8 cellular contexts compared by ENCODE assay signal in the genomic region with DNA sequence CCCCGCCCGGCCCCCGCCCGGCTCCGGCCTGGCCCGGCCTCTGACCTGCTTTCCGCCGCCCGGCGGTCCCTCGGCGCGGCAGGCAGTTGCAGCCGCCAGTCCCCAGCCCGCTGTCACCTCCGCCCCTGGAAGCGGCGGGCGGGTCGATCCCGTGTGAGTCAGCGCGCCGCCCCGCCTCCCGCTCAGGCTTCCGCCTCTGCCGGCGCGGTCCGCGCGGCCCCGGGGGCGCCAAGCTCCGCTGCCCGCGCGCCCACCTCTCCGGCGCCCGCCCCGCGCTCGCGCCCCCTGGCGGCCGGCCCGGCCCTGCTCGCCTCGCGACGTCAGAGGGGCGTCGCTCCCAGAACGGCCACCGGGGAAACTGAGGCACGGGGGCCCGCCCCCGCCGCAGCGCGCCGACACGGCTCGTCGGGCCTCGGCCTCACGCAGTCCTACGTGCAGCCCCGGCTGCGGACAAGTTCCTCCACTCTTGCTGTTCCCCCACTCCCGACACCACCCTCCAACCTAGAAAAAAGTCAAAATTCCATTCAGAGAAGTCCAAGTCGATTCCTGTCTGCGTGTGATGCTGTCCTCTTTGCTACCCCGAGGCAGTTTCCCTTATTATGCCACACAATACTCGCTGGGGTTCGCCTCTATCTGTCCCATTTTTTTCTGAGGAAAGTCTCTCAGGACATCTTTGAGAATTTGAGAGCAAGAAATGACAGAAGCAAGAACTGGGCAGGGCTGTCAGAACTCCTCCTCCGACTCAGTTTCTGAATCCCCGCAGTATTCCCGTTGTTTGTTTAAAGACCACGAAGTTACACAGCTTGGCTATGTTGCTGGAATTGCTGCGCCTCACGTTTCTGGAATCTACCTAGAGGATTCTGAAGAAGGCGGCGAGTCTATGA. TPM values are rescaled to one million over a fixed set of nuclear protein-coding genes. Genes with fewer than 3 reads are reported as not detected.
DNase-seq lines count a peak whose midpoint lies in the region; ATAC-seq and TF ChIP-seq lines count a peak whose summit lies in the region.

A gene with protein sequence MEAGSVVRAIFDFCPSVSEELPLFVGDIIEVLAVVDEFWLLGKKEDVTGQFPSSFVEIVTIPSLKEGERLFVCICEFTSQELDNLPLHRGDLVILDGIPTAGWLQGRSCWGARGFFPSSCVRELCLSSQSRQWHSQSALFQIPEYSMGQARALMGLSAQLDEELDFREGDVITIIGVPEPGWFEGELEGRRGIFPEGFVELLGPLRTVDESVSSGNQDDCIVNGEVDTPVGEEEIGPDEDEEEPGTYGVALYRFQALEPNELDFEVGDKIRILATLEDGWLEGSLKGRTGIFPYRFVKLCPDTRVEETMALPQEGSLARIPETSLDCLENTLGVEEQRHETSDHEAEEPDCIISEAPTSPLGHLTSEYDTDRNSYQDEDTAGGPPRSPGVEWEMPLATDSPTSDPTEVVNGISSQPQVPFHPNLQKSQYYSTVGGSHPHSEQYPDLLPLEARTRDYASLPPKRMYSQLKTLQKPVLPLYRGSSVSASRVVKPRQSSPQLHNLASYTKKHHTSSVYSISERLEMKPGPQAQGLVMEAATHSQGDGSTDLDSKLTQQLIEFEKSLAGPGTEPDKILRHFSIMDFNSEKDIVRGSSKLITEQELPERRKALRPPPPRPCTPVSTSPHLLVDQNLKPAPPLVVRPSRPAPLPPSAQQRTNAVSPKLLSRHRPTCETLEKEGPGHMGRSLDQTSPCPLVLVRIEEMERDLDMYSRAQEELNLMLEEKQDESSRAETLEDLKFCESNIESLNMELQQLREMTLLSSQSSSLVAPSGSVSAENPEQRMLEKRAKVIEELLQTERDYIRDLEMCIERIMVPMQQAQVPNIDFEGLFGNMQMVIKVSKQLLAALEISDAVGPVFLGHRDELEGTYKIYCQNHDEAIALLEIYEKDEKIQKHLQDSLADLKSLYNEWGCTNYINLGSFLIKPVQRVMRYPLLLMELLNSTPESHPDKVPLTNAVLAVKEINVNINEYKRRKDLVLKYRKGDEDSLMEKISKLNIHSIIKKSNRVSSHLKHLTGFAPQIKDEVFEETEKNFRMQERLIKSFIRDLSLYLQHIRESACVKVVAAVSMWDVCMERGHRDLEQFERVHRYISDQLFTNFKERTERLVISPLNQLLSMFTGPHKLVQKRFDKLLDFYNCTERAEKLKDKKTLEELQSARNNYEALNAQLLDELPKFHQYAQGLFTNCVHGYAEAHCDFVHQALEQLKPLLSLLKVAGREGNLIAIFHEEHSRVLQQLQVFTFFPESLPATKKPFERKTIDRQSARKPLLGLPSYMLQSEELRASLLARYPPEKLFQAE (N-terminal part only) (minus strand): TSS at position 155 of the 884 bp plus-strand sequence. CDS start 37,823 bp downstream, outside the sequence.

- H3K27ac ChIP-seq in IMR-90 (ENCODE audit: insufficient read depth, low read length) (peak within 1 kb of the TSS; percentile 66), suprapubic skin (peak within 1 kb of the TSS; percentile 92)

- peak within 1 kb of the TSS; percentile 99 for H3K23ac ChIP-seq in IMR-90 (ENCODE audit: low read depth, low read length)

- ATAC-seq in GM21526 (IDR thresholded peaks at IDR 0.05; ENCODE audit: low FRiP score, unreplicated experiment) (peak; percentile 43), IMR-90 (ENCODE audit: low read depth) (peak; percentile 83), omental fat pad (ENCODE audit: low FRiP score) (peak; percentile 87)

- TF ChIP-seq POLR2A in IMR-90 (IDR thresholded peaks at IDR 0.05; ENCODE audit: low read depth, low read length) (0 out of 2 replicates have a peak, but pooled peaks have one; percentile 26), suprapubic skin (IDR thresholded peaks at IDR 0.05) (peak; percentile 60 to 62)

- in situ Hi-C loops in IMR-90 (cut with MboI; ENCODE audit: low sequenced_read_pairs), result no loop called here

- POLR2A ChIA-PET in IMR-90 (lab: Charles Lee; ENCODE audit: unreplicated experiment), result interaction anchor here (1.0 kb wide), 1 partner anchor 16 kb away, joined by 3 read pairs; no protein-coding TSS in a partner anchor

- peak within 1 kb of the TSS; percentile 60 for H3K9ac ChIP-seq in IMR-90 (ENCODE audit: low read depth, low read length)

- H3K36me3 ChIP-seq in IMR-90 (ENCODE audit: control insufficient read depth, insufficient read depth, low read length) (no peaks in the 10 kb centered on the region), suprapubic skin (no peaks in the 10 kb centered on the region)

- 0% methylated on average over 27 of the region's 86 CpGs; no CpG with 5 or more reads in 1 of the 2 experiments for WGBS in IMR-90 (ENCODE audit: extremely low coverage in 2 of 2, insufficient read length in 1 of 2), 2 experiments
- WGBS in suprapubic skin, result 1% methylated on average over 73 of the region's 86 CpGs

- peak within 1 kb of the TSS; percentile 93 for H3K4ac ChIP-seq in IMR-90 (ENCODE audit: low read depth, low read length)

- peak within 1 kb of the TSS; percentile 95 for H2AK9ac ChIP-seq in IMR-90 (replicated peaks; ENCODE audit: low read depth, low read length, poor library complexity)

- H2AFZ ChIP-seq in IMR-90 (replicated peaks; ENCODE audit: low read length, poor library complexity), result peak within 1 kb of the TSS; percentile 94

- peak within 1 kb of the TSS; percentile 53; the same call in 1 of the 2 replicates for H2BK20ac ChIP-seq in IMR-90 (ENCODE audit: low read depth, low read length)

- H4K20me1 ChIP-seq in IMR-90 (ENCODE audit: insufficient read depth, low read length), result peaks cover 20% of the 10 kb centered on the region; the same call in 1 of the 2 replicates

- peak within 1 kb of the TSS; percentile 95 for H2BK5ac ChIP-seq in IMR-90 (ENCODE audit: low read depth, low read length, poor library complexity, severe bottlenecking)

- peaks cover 10% of the 10 kb centered on the region for H3K9me1 ChIP-seq in IMR-90 (ENCODE audit: insufficient read depth, low read length)

- H3K4me2 ChIP-seq in IMR-90 (ENCODE audit: low read depth, low read length), result peak within 1 kb of the TSS; percentile 85

- TF ChIP-seq CTCF in IMR-90 (conservative IDR thresholded peaks at IDR 0.05; ENCODE audit: low read depth, low read length) (peak; percentile 64), omental fat pad (IDR thresholded peaks at IDR 0.05) (peak in 1 of 3 donors; percentile 81), suprapubic skin (IDR thresholded peaks at IDR 0.05) (peak; percentile 44 to 53)

- dilution Hi-C loops in IMR-90 (cut with HindIII; ENCODE audit: low sequenced_read_pairs, unreplicated experiment), result no loop called here

- intact Hi-C loops in IMR-90 (cut with micrococcal nuclease), result loop anchor here (1.0 to 5.0 kb wide), 5 partner anchors 33 to 163 kb away; no protein-coding TSS in a partner anchor

- DNase-seq in Daoy (ENCODE audit: low read depth) (peak; percentile 91), IMR-90 (peak; percentile 79), SK-N-DZ (ENCODE audit: low spot score) (peak; percentile 78), glomerular endothelial cell (ENCODE audit: extremely low read depth, low read depth, low spot score) (no peak), omental fat pad (ENCODE audit: low spot score) (peak; percentile 35), suprapubic skin (ENCODE audit: low spot score in 2 of 2) (peak; percentile 87 to 88)
- DNase-seq in activated naive CD4-positive, alpha-beta T cell treated with anti-CD3 and anti-CD28 coated beads, Interleukin-2, amount 50 U/mL, for 16 hours, result peak; percentile 87

- peaks cover 13% of the 10 kb centered on the region for H3K4me1 ChIP-seq in IMR-90 (ENCODE audit: control insufficient read depth, insufficient read depth, low read length)
- peaks cover 42% of the 10 kb centered on the region for H3K4me1 ChIP-seq in suprapubic skin

- CTCF ChIA-PET in IMR-90 (lab: Yijun Ruan, JAX), result interaction anchor here (0.6 to 2.7 kb wide), 14 partner anchors 8 to 164 kb away, joined by 3 to 13 read pairs (median 4); no protein-coding TSS in a partner anchor

- no peak for TF ChIP-seq EP300 in suprapubic skin (IDR thresholded peaks at IDR 0.05)

- peak within 1 kb of the TSS; percentile 24; the same call in 1 of the 2 replicates for H4K5ac ChIP-seq in IMR-90 (ENCODE audit: low read depth, low read length)

- H4K8ac ChIP-seq in IMR-90 (ENCODE audit: low read depth in 2 of 2, low read length in 2 of 2), result peak within 1 kb of the TSS; percentile 32 to 80; a peak in 2 of 4 replicates

- TF ChIP-seq RAD21 in IMR-90 (IDR thresholded peaks at IDR 0.05; ENCODE audit: low read length), result peak; percentile 44

- H3K9me3 ChIP-seq in IMR-90 (ENCODE audit: control insufficient read depth, insufficient read depth, low read length) (no peaks in the 10 kb centered on the region), suprapubic skin (no peaks in the 10 kb centered on the region)

- H3K27me3 ChIP-seq in IMR-90 (ENCODE audit: control insufficient read depth, insufficient read depth, low read length) (no peaks in the 10 kb centered on the region), suprapubic skin (no peaks in the 10 kb centered on the region)

- H3K4me3 ChIP-seq in IMR-90 (ENCODE audit: insufficient read depth, low read depth, low read length) (peak within 1 kb of the TSS; percentile 70), suprapubic skin (peak within 1 kb of the TSS; percentile 63)

- peak within 1 kb of the TSS; percentile 85 for H4K91ac ChIP-seq in IMR-90 (ENCODE audit: insufficient read depth, low read depth, low read length)

- peak within 1 kb of the TSS; percentile 83 for H3K56ac ChIP-seq in IMR-90 (ENCODE audit: extremely low read depth, insufficient read depth, low read length)

- peak within 1 kb of the TSS; percentile 83 for H2BK120ac ChIP-seq in IMR-90 (ENCODE audit: low read depth, low read length)

- H3K18ac ChIP-seq in IMR-90 (ENCODE audit: low read depth, low read length), result peak within 1 kb of the TSS; percentile 49

- BruUV-seq in IMR-90 (replicated peaks; lab: Mats Ljungman, UMichigan), result no TSS peak

- peaks cover 13 to 21% of the 10 kb centered on the region in 2 experiments; a peak in 3 of 4 replicates for H3K79me1 ChIP-seq in IMR-90 (ENCODE audit: low read depth in 1 of 2, low read length in 2 of 2)

- H3K14ac ChIP-seq in IMR-90 (replicated peaks; ENCODE audit: low read depth, low read length), result peak within 1 kb of the TSS; percentile 98

- H2BK15ac ChIP-seq in IMR-90 (ENCODE audit: low read depth, low read length), result peak within 1 kb of the TSS; percentile 52; the same call in 2 of the 3 replicates

- peak within 1 kb of the TSS; percentile 72; the same call in 1 of the 2 replicates for H2AK5ac ChIP-seq in IMR-90 (ENCODE audit: low read depth, low read length)

TF ChIP-seq in IMR-90, 13 proteins besides CTCF, POLR2A, EP300 and RAD21 (continues in another document):
- no peak for TF ChIP-seq NFE2L2 (IDR thresholded peaks at IDR 0.05; ENCODE audit: low read depth, low read length)

RNA-seq across cellular contexts. Expression of the gene that starts here (rescaled TPM):
- total RNA-seq in Daoy (2014; rRNA removed; shearing (Covaris generic)), result 13.7 and 14.4 TPM in 2 replicates
- total RNA-seq in IMR-90 (2012; rRNA removed) (10.9 and 13.6 TPM in 2 replicates), glomerular endothelial cell (48.3 and 63.2 TPM in 2 replicates), omental fat pad (10 to 100 TPM; 17.5 to 41.3 (median 29.6) TPM), suprapubic skin (10 to 100 TPM; 43.4 to 89.6 (median 52.3) TPM)
- polyA plus RNA-seq in IMR-90 (2012; rRNA removed), result 13.6 and 14.3 TPM in 2 replicates
- 6.4 and 7.7 TPM in 2 replicates for polyA plus RNA-seq in IMR-90 (2012; cell fraction: cytosol; rRNA removed)
- 22.1 and 44.3 TPM in 2 replicates for polyA plus RNA-seq in IMR-90 (2012; cell fraction: nucleus; rRNA removed; ENCODE audit: low replicate concordance)
- 1.2 and 2.1 TPM in 2 replicates for polyA plus RNA-seq in SK-N-DZ (2014; cell fraction: cytosol; rRNA removed)
- 0.66 and 1.7 TPM in 2 replicates for polyA plus RNA-seq in SK-N-DZ (2014; cell fraction: nucleus; rRNA removed)
